In the genomic region with DNA sequence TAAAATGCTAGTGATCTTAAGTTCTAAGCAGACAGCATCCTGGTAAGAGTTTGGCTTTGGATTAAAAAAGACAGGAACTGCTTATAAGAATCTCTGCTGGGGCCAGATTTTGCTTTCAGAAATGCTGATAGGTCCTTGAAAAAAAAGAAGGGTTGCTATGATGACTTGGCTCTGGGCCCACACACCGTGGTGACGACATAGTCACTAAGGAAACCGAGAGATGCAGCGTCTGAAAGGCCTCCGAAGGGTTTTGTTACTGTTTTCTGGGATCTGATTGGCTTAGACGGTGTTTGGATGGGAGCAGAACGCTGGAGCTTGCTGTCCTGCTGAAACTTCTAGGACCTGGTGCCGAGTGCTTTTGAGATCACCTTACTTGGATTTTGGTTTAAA, we compare ENCODE assay signal across 2 cellular contexts.
TF ChIP-seq lines count a peak whose summit lies in the region.

No MANE protein-coding gene starts in this region.

TF ChIP-seq in liver, 16 proteins besides CTCF, POLR2A, EP300 and RAD21:
- TF ChIP-seq, protein P1, sequence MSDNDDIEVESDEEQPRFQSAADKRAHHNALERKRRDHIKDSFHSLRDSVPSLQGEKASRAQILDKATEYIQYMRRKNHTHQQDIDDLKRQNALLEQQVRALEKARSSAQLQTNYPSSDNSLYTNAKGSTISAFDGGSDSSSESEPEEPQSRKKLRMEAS (IDR thresholded peaks at IDR 0.05) = no peak
- TF ChIP-seq EGR1 (IDR thresholded peaks at IDR 0.05; ENCODE audit: low read depth in 2 of 2) = no peak

TF ChIP-seq in HepG2, 621 proteins besides CTCF, POLR2A, EP300 and RAD21:
- TF ChIP-seq KDM4B (CRISPR knock-in tag; IDR thresholded peaks at IDR 0.05) (no peak), ESRRA (CRISPR knock-in tag; IDR thresholded peaks at IDR 0.05; ENCODE audit: low read depth) (no peak), ZNF121 (CRISPR knock-in tag; IDR thresholded peaks at IDR 0.05) (no peak), ZNF687 (CRISPR knock-in tag; IDR thresholded peaks at IDR 0.05) (no peak), NFIC (IDR thresholded peaks at IDR 0.05; ENCODE audit: low read length) (no peak), MIXL1 (CRISPR knock-in tag; IDR thresholded peaks at IDR 0.05) (no peak), ZNF441 (CRISPR knock-in tag; IDR thresholded peaks at IDR 0.05; ENCODE audit: borderline replicate concordance) (no peak), ZNF30 (CRISPR knock-in tag; IDR thresholded peaks at IDR 0.05) (no peak), CERS6 (CRISPR knock-in tag; IDR thresholded peaks at IDR 0.05) (no peak), ZBTB10 (CRISPR knock-in tag; IDR thresholded peaks at IDR 0.05; ENCODE audit: borderline replicate concordance) (no peak), ZSCAN12 (CRISPR knock-in tag; IDR thresholded peaks at IDR 0.05) (no peak)
- TF ChIP-seq, protein P2, sequence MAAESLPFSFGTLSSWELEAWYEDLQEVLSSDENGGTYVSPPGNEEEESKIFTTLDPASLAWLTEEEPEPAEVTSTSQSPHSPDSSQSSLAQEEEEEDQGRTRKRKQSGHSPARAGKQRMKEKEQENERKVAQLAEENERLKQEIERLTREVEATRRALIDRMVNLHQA (CRISPR knock-in tag; IDR thresholded peaks at IDR 0.05) = no peak
